2 cellular contexts compared by ENCODE assay signal in genomic region chrX:82232679-82233078, GRCh38.
"Had no signal": no experiment of that assay in that cellular context is flagged by ENCODE, and none has a peak within 500 bp of the region (broad histone marks: within the 10 kb centered on the region; RNA-seq: fewer than 3 reads in every experiment).

No MANE protein-coding gene starts in this region.

- DNase-seq: GDM1, GF-D8 had no signal
